Comparison of ENCODE assay signal across 16 cellular contexts in the genomic region with DNA sequence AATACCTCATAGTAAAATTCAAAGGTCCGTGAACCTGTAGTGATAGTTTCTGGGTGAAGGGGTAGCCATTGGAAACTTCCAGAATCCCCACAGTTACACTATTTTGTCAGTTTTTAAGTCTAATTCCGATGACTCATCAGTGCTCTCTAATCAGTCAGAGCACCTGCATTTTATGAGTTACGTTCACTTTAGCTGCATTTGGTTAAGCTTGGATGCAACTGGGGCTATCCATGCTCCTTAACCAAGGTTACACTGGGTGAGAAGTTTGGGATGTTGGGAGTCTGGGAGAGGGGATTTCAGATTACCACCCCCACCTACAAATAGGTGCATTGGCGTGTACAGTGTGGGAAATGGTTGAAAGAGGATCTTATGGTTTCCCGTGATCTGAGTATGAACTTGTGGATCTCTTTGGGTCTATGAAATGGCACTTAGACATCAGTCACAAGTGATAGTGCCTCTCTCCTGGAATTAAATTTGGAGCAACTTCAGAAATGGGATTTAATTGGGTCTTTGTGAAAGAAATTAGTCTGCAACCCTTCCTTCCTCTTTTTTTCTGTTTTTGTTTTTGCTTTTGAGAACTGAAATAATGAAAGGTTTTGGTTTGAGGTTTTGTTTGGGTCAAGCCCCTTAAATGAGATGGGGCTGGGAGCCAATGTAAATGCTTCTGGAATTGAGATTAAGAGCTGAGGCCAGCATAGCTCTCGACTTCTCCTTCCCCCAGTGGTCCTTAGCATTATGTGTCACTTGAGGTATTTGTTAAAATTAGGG. TPM values are rescaled to one million over a fixed set of nuclear protein-coding genes. Genes with fewer than 3 reads are reported as not detected.
DNase-seq lines count a peak whose midpoint lies in the region; FAIRE-seq and TF ChIP-seq lines count a peak whose summit lies in the region.
"Had no signal": no experiment of that assay in that cellular context is flagged by ENCODE, and none has a peak within 500 bp of the region (broad histone marks: within the 10 kb centered on the region; RNA-seq: fewer than 3 reads in every experiment).

No MANE protein-coding gene starts in this region.

- TF ChIP-seq POLR2A in transverse colon (IDR thresholded peaks at IDR 0.05), result no peak

- H3K36me3 ChIP-seq in bronchial epithelial cell (ENCODE audit: control insufficient read depth, insufficient read depth, low read length) (peaks cover 36% of the 10 kb centered on the region), transverse colon (peaks cover 0 to 24% (median 4%) of the 10 kb centered on the region in 4 donors)

- no peak overlapping the region for H3K4me3 ChIP-seq in bronchial epithelial cell (ENCODE audit: low read depth, low read length)
- no peak overlapping the region for H3K4me3 ChIP-seq in transverse colon
- H3K4me3 ChIP-seq: testis had no signal

- intact Hi-C loops in transverse colon (cut with DNase I; ENCODE audit: low total_unique reads), result no loop called here

- no peak for FAIRE-seq in bronchial epithelial cell (lab: Jason Lieb, UNC)
- FAIRE-seq: small intestine had no signal

- in situ Hi-C loops in transverse colon (cut with MboI; ENCODE audit: low pct_ligation_motif_present in 1 of 4, low pct_unique_long_range_greater_than_20kb in 1 of 4, low sequenced_read_pairs in 3 of 4), result no loop called here

- 70 to 71% methylated on average over 4 to 6 of the region's 6 CpGs for WGBS in transverse colon (ENCODE audit: low coverage in 1 of 2), 2 donors

- H3K4me1 ChIP-seq in transverse colon, result peaks cover 4 to 54% (median 19%) of the 10 kb centered on the region in 4 donors
- H3K4me1 ChIP-seq: testis had no signal

- H3K27ac ChIP-seq in transverse colon, result peak overlapping the region in 3 of 4 donors; percentile 4 to 49 (median 15)
- H3K27ac ChIP-seq: testis had no signal

- H3K27me3 ChIP-seq in bronchial epithelial cell (ENCODE audit: control insufficient read depth, insufficient read depth, low read length) (no peaks in the 10 kb centered on the region), transverse colon (no peaks in the 10 kb centered on the region)
- H3K27me3 ChIP-seq: testis had no signal

- DNase-seq in NCI-H2029 treated with DMSO at 0.1 percent for 48 hours (lab: John Stamatoyannopoulos, UW), result peak; percentile 67
- no peak for DNase-seq in NCI-H2029 (lab: John Stamatoyannopoulos, UW)
- DNase-seq in NOMO-1 (lab: John Stamatoyannopoulos, UW; ENCODE audit: unreplicated experiment in 2 of 2), result peak; percentile 37 to 57
- DNase-seq in bronchial epithelial cell (ENCODE audit: low read depth), result peak; percentile 58
- DNase-seq in transverse colon, result no peak
- no peak for DNase-seq in NCI-H1436 (lab: John Stamatoyannopoulos, UW)
- no peak for DNase-seq in hypothalamus (lab: John Stamatoyannopoulos, UW)
- DNase-seq in GM10266 (ENCODE audit: extremely low spot score), result no peak
- DNase-seq: MM.1S, NCI-H446 treated with DMSO at 0.1 percent for 48 hours, Right ventricle myocardium superior, small intestine, testis had no signal

- H3K9me3 ChIP-seq in transverse colon, result no peaks in the 10 kb centered on the region
- H3K9me3 ChIP-seq: testis had no signal

- TF ChIP-seq EP300 in transverse colon (IDR thresholded peaks at IDR 0.05; ENCODE audit: low read depth), result no peak

- TF ChIP-seq CTCF in bronchial epithelial cell (IDR thresholded peaks at IDR 0.05; ENCODE audit: insufficient read depth, low read length, severe bottlenecking), result no peak
- no peak for TF ChIP-seq CTCF in transverse colon (IDR thresholded peaks at IDR 0.05)
- no peak for TF ChIP-seq CTCF in GM10266 (IDR thresholded peaks at IDR 0.05; ENCODE audit: control insufficient read depth, insufficient read depth, low read depth, missing control alignments)

RNA-seq across cellular contexts. Expression of a gene that starts 31.5 kb away (rescaled TPM):
- total RNA-seq in bronchial epithelial cell (239 and 322 TPM in 2 replicates), transverse colon (100 to 1,000 TPM; 206 to 406 (median 262) TPM)
- total RNA-seq: A673; activated naive CD4-positive, alpha-beta T cell treated with anti-CD3 and anti-CD28 coated beads, Interleukin-2, amount 50 U/mL, for 72 hours; neural crest cell had no signal

Comparison
In these comparisons a context has a peak if more than half of its experiments do, and no peak if none do; other contexts are left out.
1. DNase-seq: peak in NCI-H2029 treated with DMSO at 0.1 percent for 48 hours (single experiment), NOMO-1 (2 of 2) and bronchial epithelial cell (single experiment); none in NCI-H2029 (single experiment), transverse colon (single experiment), NCI-H1436 (single experiment), hypothalamus (0 of 51) and GM10266 (single experiment).